In genomic region chr9:126984969-126985368, GRCh38 we compare ENCODE assay signal across 1 cellular context.
A peak's percentile ranks its signal among the peaks of the same experiment; 100 is the strongest.
TF ChIP-seq lines count a peak whose summit lies in the region.

No MANE protein-coding gene starts in this region.

TF ChIP-seq in K562, 482 proteins besides CTCF, POLR2A, EP300 and RAD21 (continued from another document and continues in another):
- TF ChIP-seq, protein P1, sequence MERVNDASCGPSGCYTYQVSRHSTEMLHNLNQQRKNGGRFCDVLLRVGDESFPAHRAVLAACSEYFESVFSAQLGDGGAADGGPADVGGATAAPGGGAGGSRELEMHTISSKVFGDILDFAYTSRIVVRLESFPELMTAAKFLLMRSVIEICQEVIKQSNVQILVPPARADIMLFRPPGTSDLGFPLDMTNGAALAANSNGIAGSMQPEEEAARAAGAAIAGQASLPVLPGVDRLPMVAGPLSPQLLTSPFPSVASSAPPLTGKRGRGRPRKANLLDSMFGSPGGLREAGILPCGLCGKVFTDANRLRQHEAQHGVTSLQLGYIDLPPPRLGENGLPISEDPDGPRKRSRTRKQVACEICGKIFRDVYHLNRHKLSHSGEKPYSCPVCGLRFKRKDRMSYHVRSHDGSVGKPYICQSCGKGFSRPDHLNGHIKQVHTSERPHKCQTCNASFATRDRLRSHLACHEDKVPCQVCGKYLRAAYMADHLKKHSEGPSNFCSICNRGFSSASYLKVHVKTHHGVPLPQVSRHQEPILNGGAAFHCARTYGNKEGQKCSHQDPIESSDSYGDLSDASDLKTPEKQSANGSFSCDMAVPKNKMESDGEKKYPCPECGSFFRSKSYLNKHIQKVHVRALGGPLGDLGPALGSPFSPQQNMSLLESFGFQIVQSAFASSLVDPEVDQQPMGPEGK (CRISPR knock-in tag; IDR thresholded peaks at IDR 0.05; ENCODE audit: borderline replicate concordance), result 0 out of 2 replicates have a peak, but pooled peaks have one; percentile 4
- TF ChIP-seq ARNT (IDR thresholded peaks at IDR 0.05) (no peak), GATA2 (CRISPR knock-in tag; IDR thresholded peaks at IDR 0.05) (no peak), ZNF324 (CRISPR knock-in tag; IDR thresholded peaks at IDR 0.05) (no peak), BRF1 (IDR thresholded peaks at IDR 0.05; ENCODE audit: borderline replicate concordance, extremely low read depth, insufficient read length) (no peak), ZNF696 (CRISPR knock-in tag; conservative IDR thresholded peaks at IDR 0.05) (no peak), ZNF316 (IDR thresholded peaks at IDR 0.05) (no peak), NCOR1 (IDR thresholded peaks at IDR 0.05) (0 out of 2 replicates have a peak, but pooled peaks have one; percentile 29), PRMT5 (CRISPR knock-in tag; IDR thresholded peaks at IDR 0.05) (no peak), E2F3 (CRISPR knock-in tag; IDR thresholded peaks at IDR 0.05) (no peak), NONO (IDR thresholded peaks at IDR 0.05; ENCODE audit: low read depth in 2 of 2, low read length in 1 of 2) (no peak), NFIX (CRISPR knock-in tag; IDR thresholded peaks at IDR 0.05; ENCODE audit: low read depth) (no peak), ZC3H8 (IDR thresholded peaks at IDR 0.05) (no peak), CREB5 (CRISPR knock-in tag; IDR thresholded peaks at IDR 0.05) (no peak), MTA1 (IDR thresholded peaks at IDR 0.05; ENCODE audit: borderline replicate concordance) (no peak), MGA (IDR thresholded peaks at IDR 0.05) (no peak), TAF15 (IDR thresholded peaks at IDR 0.05; ENCODE audit: low read depth, low read length) (no peak), KDM2B (CRISPR knock-in tag; IDR thresholded peaks at IDR 0.05) (no peak), C11orf30 (IDR thresholded peaks at IDR 0.05; ENCODE audit: low read depth) (no peak), ZNF395 (CRISPR knock-in tag; IDR thresholded peaks at IDR 0.05) (0 out of 2 replicates have a peak, but pooled peaks have one; percentile 29), GATAD2A (IDR thresholded peaks at IDR 0.05) (no peak), CBFA2T3 (IDR thresholded peaks at IDR 0.05) (0 out of 2 replicates have a peak, but pooled peaks have one; percentile 22), ZNF57 (CRISPR knock-in tag; IDR thresholded peaks at IDR 0.05) (no peak), MCM7 (IDR thresholded peaks at IDR 0.05) (no peak), EHMT2 (IDR thresholded peaks at IDR 0.05) (no peak), STAG1 (CRISPR knock-in tag; IDR thresholded peaks at IDR 0.05; ENCODE audit: borderline replicate concordance) (no peak), ZNF282 (CRISPR knock-in tag; IDR thresholded peaks at IDR 0.05) (no peak)
- TF ChIP-seq, protein P2, sequence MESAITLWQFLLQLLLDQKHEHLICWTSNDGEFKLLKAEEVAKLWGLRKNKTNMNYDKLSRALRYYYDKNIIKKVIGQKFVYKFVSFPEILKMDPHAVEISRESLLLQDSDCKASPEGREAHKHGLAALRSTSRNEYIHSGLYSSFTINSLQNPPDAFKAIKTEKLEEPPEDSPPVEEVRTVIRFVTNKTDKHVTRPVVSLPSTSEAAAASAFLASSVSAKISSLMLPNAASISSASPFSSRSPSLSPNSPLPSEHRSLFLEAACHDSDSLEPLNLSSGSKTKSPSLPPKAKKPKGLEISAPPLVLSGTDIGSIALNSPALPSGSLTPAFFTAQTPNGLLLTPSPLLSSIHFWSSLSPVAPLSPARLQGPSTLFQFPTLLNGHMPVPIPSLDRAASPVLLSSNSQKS (CRISPR knock-in tag; IDR thresholded peaks at IDR 0.05), result no peak
- TF ChIP-seq, protein P3, sequence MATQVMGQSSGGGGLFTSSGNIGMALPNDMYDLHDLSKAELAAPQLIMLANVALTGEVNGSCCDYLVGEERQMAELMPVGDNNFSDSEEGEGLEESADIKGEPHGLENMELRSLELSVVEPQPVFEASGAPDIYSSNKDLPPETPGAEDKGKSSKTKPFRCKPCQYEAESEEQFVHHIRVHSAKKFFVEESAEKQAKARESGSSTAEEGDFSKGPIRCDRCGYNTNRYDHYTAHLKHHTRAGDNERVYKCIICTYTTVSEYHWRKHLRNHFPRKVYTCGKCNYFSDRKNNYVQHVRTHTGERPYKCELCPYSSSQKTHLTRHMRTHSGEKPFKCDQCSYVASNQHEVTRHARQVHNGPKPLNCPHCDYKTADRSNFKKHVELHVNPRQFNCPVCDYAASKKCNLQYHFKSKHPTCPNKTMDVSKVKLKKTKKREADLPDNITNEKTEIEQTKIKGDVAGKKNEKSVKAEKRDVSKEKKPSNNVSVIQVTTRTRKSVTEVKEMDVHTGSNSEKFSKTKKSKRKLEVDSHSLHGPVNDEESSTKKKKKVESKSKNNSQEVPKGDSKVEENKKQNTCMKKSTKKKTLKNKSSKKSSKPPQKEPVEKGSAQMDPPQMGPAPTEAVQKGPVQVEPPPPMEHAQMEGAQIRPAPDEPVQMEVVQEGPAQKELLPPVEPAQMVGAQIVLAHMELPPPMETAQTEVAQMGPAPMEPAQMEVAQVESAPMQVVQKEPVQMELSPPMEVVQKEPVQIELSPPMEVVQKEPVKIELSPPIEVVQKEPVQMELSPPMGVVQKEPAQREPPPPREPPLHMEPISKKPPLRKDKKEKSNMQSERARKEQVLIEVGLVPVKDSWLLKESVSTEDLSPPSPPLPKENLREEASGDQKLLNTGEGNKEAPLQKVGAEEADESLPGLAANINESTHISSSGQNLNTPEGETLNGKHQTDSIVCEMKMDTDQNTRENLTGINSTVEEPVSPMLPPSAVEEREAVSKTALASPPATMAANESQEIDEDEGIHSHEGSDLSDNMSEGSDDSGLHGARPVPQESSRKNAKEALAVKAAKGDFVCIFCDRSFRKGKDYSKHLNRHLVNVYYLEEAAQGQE (CRISPR knock-in tag; IDR thresholded peaks at IDR 0.05; ENCODE audit: low read depth), result 0 out of 2 replicates have a peak, but pooled peaks have one; percentile 17
- TF ChIP-seq, protein P4, sequence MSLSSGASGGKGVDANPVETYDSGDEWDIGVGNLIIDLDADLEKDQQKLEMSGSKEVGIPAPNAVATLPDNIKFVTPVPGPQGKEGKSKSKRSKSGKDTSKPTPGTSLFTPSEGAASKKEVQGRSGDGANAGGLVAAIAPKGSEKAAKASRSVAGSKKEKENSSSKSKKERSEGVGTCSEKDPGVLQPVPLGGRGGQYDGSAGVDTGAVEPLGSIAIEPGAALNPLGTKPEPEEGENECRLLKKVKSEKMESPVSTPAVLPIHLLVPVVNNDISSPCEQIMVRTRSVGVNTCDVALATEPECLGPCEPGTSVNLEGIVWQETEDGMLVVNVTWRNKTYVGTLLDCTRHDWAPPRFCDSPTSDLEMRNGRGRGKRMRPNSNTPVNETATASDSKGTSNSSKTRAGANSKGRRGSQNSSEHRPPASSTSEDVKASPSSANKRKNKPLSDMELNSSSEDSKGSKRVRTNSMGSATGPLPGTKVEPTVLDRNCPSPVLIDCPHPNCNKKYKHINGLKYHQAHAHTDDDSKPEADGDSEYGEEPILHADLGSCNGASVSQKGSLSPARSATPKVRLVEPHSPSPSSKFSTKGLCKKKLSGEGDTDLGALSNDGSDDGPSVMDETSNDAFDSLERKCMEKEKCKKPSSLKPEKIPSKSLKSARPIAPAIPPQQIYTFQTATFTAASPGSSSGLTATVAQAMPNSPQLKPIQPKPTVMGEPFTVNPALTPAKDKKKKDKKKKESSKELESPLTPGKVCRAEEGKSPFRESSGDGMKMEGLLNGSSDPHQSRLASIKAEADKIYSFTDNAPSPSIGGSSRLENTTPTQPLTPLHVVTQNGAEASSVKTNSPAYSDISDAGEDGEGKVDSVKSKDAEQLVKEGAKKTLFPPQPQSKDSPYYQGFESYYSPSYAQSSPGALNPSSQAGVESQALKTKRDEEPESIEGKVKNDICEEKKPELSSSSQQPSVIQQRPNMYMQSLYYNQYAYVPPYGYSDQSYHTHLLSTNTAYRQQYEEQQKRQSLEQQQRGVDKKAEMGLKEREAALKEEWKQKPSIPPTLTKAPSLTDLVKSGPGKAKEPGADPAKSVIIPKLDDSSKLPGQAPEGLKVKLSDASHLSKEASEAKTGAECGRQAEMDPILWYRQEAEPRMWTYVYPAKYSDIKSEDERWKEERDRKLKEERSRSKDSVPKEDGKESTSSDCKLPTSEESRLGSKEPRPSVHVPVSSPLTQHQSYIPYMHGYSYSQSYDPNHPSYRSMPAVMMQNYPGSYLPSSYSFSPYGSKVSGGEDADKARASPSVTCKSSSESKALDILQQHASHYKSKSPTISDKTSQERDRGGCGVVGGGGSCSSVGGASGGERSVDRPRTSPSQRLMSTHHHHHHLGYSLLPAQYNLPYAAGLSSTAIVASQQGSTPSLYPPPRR (CRISPR knock-in tag; IDR thresholded peaks at IDR 0.05; ENCODE audit: borderline replicate concordance), result no peak
